1 cellular context compared by ENCODE assay signal in the genomic region with DNA sequence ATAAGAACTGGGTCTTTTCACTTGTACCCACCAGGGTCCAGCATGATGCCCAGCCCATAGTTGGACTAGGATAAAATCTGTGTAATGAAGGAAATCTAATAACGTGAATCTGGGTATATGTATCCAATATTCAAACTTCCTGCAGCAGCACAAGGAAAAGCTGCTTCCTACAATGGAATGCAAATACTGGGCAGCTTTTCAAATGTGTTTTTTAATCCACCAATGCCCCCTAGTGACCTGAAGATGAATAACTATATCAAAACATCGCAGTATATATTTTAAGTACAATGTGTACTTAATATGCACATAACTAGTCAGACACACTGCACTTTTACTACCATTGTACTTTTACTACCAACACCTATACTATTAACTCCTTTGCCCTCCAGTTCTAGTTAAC.
TF ChIP-seq lines count a peak whose summit lies in the region.

No MANE protein-coding gene starts in this region.

TF ChIP-seq in HCT116, 20 proteins besides CTCF, POLR2A, EP300 and RAD21:
- TF ChIP-seq REST (IDR thresholded peaks at IDR 0.05; ENCODE audit: low read depth) (no peak), YY1 (IDR thresholded peaks at IDR 0.05; ENCODE audit: extremely low read depth, insufficient replicate concordance, low read depth, low read length) (no peak), TCF7L2 (IDR thresholded peaks at IDR 0.05; ENCODE audit: borderline replicate concordance, extremely low read depth, insufficient read depth, insufficient read length) (no peak), SIN3A (IDR thresholded peaks at IDR 0.05; ENCODE audit: low read depth) (no peak)
- TF ChIP-seq, protein P1, sequence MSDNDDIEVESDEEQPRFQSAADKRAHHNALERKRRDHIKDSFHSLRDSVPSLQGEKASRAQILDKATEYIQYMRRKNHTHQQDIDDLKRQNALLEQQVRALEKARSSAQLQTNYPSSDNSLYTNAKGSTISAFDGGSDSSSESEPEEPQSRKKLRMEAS (IDR thresholded peaks at IDR 0.05) = no peak
